In genomic region chr11:120660024-120660565, GRCh38 we compare ENCODE assay signal across 8 cellular contexts.
DNase-seq lines count a peak whose midpoint lies in the region; ATAC-seq and FAIRE-seq lines count a peak whose summit lies in the region.

No MANE protein-coding gene starts in this region.

- DNase-seq in EH (ENCODE audit: low read depth) (peak; percentile 20), KBM-7 (peak; percentile 38), left ventricle myocardium superior (peak; percentile 47), urothelium cell line (ENCODE audit: low spot score) (peak; percentile 23), OCI-M2 (lab: John Stamatoyannopoulos, UW; ENCODE audit: unreplicated experiment) (no peak), NCI-H1048 (lab: John Stamatoyannopoulos, UW) (no peak)
- DNase-seq in activated CD4-positive, alpha-beta T cell treated with anti-CD3 and anti-CD28 coated beads, Interleukin-2, amount 50 U/mL, for 48 hours = peak; percentile 16 to 27

- in situ Hi-C loops in KBM-7 (cut with MboI; ENCODE audit: low pct_unique_long_range_greater_than_20kb, low sequenced_read_pairs) = no loop called here

- ATAC-seq in left ventricle myocardium superior (peak; percentile 15), GM18520 (IDR thresholded peaks at IDR 0.05; ENCODE audit: unreplicated experiment) (no peak)

- intact Hi-C loops in left ventricle myocardium superior (cut with micrococcal nuclease) = no loop called here

- FAIRE-seq in urothelium cell line (lab: Jason Lieb, UNC) = no peak

Comparison
In these comparisons a context has a peak if more than half of its experiments do, and no peak if none do; other contexts are left out.
1. DNase-seq: peak in EH (single experiment), KBM-7 (single experiment), activated CD4-positive, alpha-beta T cell treated with anti-CD3 and anti-CD28 coated beads, Interleukin-2, amount 50 U/mL, for 48 hours (2 of 2), left ventricle myocardium superior (single experiment) and urothelium cell line (single experiment); none in OCI-M2 (single experiment) and NCI-H1048 (single experiment).